Comparison of ENCODE assay signal across 14 cellular contexts in genomic region chr1:43954036-43954435, GRCh38. TPM values are rescaled to one million over a fixed set of nuclear protein-coding genes. Genes with fewer than 3 reads are reported as not detected.
"Had no signal": no experiment of that assay in that cellular context is flagged by ENCODE, and none has a peak within 500 bp of the region (broad histone marks: within the 10 kb centered on the region; RNA-seq: fewer than 3 reads in every experiment).

No MANE protein-coding gene starts in this region.

- H3K4me3 ChIP-seq: body of pancreas, heart right ventricle, thoracic aorta had no signal

- H3K9me3 ChIP-seq: body of pancreas, heart right ventricle, thoracic aorta had no signal

- H3K27me3 ChIP-seq: body of pancreas, heart right ventricle had no signal

- DNase-seq: activated CD4-positive, alpha-beta T cell treated with anti-CD3 and anti-CD28 coated beads, Interleukin-2, amount 50 U/mL, for 1 hour; activated CD4-positive, CD25-positive, alpha-beta regulatory T cell; activated naive CD4-positive, alpha-beta T cell treated with anti-CD3 and anti-CD28 coated beads, Interleukin-2, amount 10 ng/mL, durations not matched to agents 7 days and 5 days; activated T-cell treated with anti-CD3 and anti-CD28 coated beads for 4 hours; body of pancreas; dermis blood vessel endothelial cell; heart right ventricle; kidney; left ventricle myocardium superior; stimulated activated CD4-positive, alpha-beta T cell treated with anti-CD3 and anti-CD28 coated beads, Interleukin-12 subunit alpha, Interleukin-12 subunit beta, amount 100 ng/mL, for 4 hours; stimulated activated naive CD8-positive, alpha-beta T cell treated with anti-CD3 and anti-CD28 coated beads, Interleukin-15, Interleukin-2, amounts not matched to agents 100 U/mL and 50 U/mL, for 24 hours; T-helper 2 cell had no signal

- H3K27ac ChIP-seq: body of pancreas, heart right ventricle, thoracic aorta had no signal

- ATAC-seq: body of pancreas; heart right ventricle; left ventricle myocardium superior; stimulated activated naive CD8-positive, alpha-beta T cell treated with anti-CD3 and anti-CD28 coated beads, Interleukin-15, Interleukin-2, amounts not matched to agents 100 U/mL and 50 U/mL, for 24 hours had no signal

RNA-seq across cellular contexts. Expression of gene ARTN, which starts 20.4 kb away (rescaled TPM):
- total RNA-seq: dermis blood vessel endothelial cell, left ventricle myocardium superior, pulmonary artery endothelial cell had no signal
